ENCODE assay signal across 14 cellular contexts in genomic region chr6:156840136-156840535, GRCh38.
A peak's percentile ranks its signal among the peaks of the same experiment; 100 is the strongest.
DNase-seq lines count a peak whose midpoint lies in the region; ATAC-seq and TF ChIP-seq lines count a peak whose summit lies in the region.
"Had no signal": no experiment of that assay in that cellular context is flagged by ENCODE, and none has a peak within 500 bp of the region (broad histone marks: within the 10 kb centered on the region; RNA-seq: fewer than 3 reads in every experiment).

No MANE protein-coding gene starts in this region.

- H3K27ac ChIP-seq in mesenchymal stem cell (ENCODE audit: low read length, poor library complexity, severe bottlenecking) (peak overlapping the region; percentile 76), tibial artery (peak overlapping the region; percentile 42 to 47)
- H3K27ac ChIP-seq: A549, suprapubic skin had no signal

- no peak overlapping the region for H2BK5ac ChIP-seq in mesenchymal stem cell (ENCODE audit: low read depth, low read length, poor library complexity, severe bottlenecking)

- no peaks in the 10 kb centered on the region for H3K27me3 ChIP-seq in mesenchymal stem cell (ENCODE audit: control insufficient read depth in 1 of 2, insufficient read depth in 1 of 2, low read length in 2 of 2)
- no peaks in the 10 kb centered on the region for H3K27me3 ChIP-seq in tibial artery
- H3K27me3 ChIP-seq: dorsolateral prefrontal cortex, suprapubic skin had no signal

- no peak overlapping the region for H3K4me3 Mint-ChIP-seq in activated T-cell treated with anti-CD3 and anti-CD28 coated beads, Interleukin-2, amount 50 U/mL, for 72 hours
- H3K4me3 Mint-ChIP-seq in central memory CD8-positive, alpha-beta T cell = no peak overlapping the region

- peak overlapping the region in 1 of 2 experiments; percentile 58 for H3K4me3 ChIP-seq in mesenchymal stem cell (ENCODE audit: insufficient read depth in 1 of 2, low read depth in 1 of 2, low read length in 2 of 2)
- peak overlapping the region in 1 of 2 donors; percentile 2 for H3K4me3 ChIP-seq in tibial artery
- H3K4me3 ChIP-seq: A549, suprapubic skin had no signal

- H3K79me1 ChIP-seq in mesenchymal stem cell (replicated peaks; ENCODE audit: low read length, poor library complexity, severe bottlenecking) = peaks cover 17% of the 10 kb centered on the region

- H3K9me3 Mint-ChIP-seq in activated T-cell treated with anti-CD3 and anti-CD28 coated beads, Interleukin-2, amount 50 U/mL, for 72 hours = no peaks in the 10 kb centered on the region
- no peaks in the 10 kb centered on the region for H3K9me3 Mint-ChIP-seq in central memory CD8-positive, alpha-beta T cell

- H3K9me3 ChIP-seq in mesenchymal stem cell (ENCODE audit: control insufficient read depth, low read length) = no peaks in the 10 kb centered on the region
- no peaks in the 10 kb centered on the region for H3K9me3 ChIP-seq in tibial artery
- H3K9me3 ChIP-seq: A549, suprapubic skin had no signal

- intact Hi-C loops in tibial artery (cut with DNase I; ENCODE audit: low total_unique reads) = no loop called here

- H4K91ac ChIP-seq in mesenchymal stem cell (ENCODE audit: low read length) = no peak overlapping the region

- no peak for DNase-seq in activated T-cell treated with anti-CD3 and anti-CD28 coated beads, Interleukin-2, amount 50 U/mL, for 72 hours
- DNase-seq in activated T-cell treated with anti-CD3 and anti-CD28 coated beads, Interleukin-2, amount 50 U/mL, for 1 hour = no peak
- DNase-seq in central memory CD8-positive, alpha-beta T cell (ENCODE audit: low spot score in 2 of 2) = no peak
- no peak for DNase-seq in mesenchymal stem cell
- no peak for DNase-seq in tibial artery
- DNase-seq in NCI-H526 treated with DMSO at 0.1 percent for 48 hours (lab: John Stamatoyannopoulos, UW) = no peak
- DNase-seq in activated CD8-positive, alpha-beta memory T cell treated with anti-CD3 and anti-CD28 coated beads for 24 hours = no peak
- DNase-seq in T-helper 1 cell = no peak
- DNase-seq: activated effector memory CD4-positive, alpha-beta T cell treated with Interleukin-2 at 50 U/mL for 16 hours; dorsolateral prefrontal cortex; NCI-H1436 treated with DMSO at 0.1 percent for 48 hours; NCI-H69 had no signal

- H2BK15ac ChIP-seq in mesenchymal stem cell (ENCODE audit: low read depth, poor library complexity, severe bottlenecking) = no peak overlapping the region

- no peak overlapping the region for H3K14ac ChIP-seq in mesenchymal stem cell (ENCODE audit: low read length in 2 of 2)

- no peak for ATAC-seq in activated T-cell treated with anti-CD3 and anti-CD28 coated beads, Interleukin-2, amount 50 U/mL, for 72 hours (replicated peaks in 1 of 2)
- ATAC-seq in central memory CD8-positive, alpha-beta T cell (replicated peaks; ENCODE audit: extremely low read depth, poor library complexity, severe bottlenecking) = no peak
- ATAC-seq: A549 had no signal

- H3K27me3 Mint-ChIP-seq in activated T-cell treated with anti-CD3 and anti-CD28 coated beads, Interleukin-2, amount 50 U/mL, for 72 hours (ENCODE audit: low read depth) = no peaks in the 10 kb centered on the region
- H3K27me3 Mint-ChIP-seq in central memory CD8-positive, alpha-beta T cell = no peaks in the 10 kb centered on the region

- peak overlapping the region; percentile 40 for H2AK5ac ChIP-seq in mesenchymal stem cell (ENCODE audit: low read length, severe bottlenecking)

- H3K4me1 ChIP-seq in mesenchymal stem cell (ENCODE audit: control insufficient read depth, insufficient read depth, low read depth, low read length) (peaks cover 13% of the 10 kb centered on the region), tibial artery (peaks cover 0 to 70% (median 49%) of the 10 kb centered on the region in 4 donors)

- H2BK120ac ChIP-seq in mesenchymal stem cell (ENCODE audit: low read depth, low read length) = no peak overlapping the region

- no peak overlapping the region for H2AFZ ChIP-seq in mesenchymal stem cell (ENCODE audit: low read depth, low read length)

- no peak overlapping the region for H2BK12ac ChIP-seq in mesenchymal stem cell (ENCODE audit: low read length in 2 of 2)

- TF ChIP-seq CTCF in tibial artery (IDR thresholded peaks at IDR 0.05) = no peak

- H3K9ac ChIP-seq in mesenchymal stem cell (ENCODE audit: low read length) = peak overlapping the region; percentile 82

- 81% methylated on average over 8 of the region's 8 CpGs for WGBS in mesenchymal stem cell

- H3K4me1 Mint-ChIP-seq in activated T-cell treated with anti-CD3 and anti-CD28 coated beads, Interleukin-2, amount 50 U/mL, for 72 hours (ENCODE audit: low read depth) = peaks cover 48% of the 10 kb centered on the region
- peaks cover 69% of the 10 kb centered on the region for H3K4me1 Mint-ChIP-seq in central memory CD8-positive, alpha-beta T cell

- H3K36me3 Mint-ChIP-seq in activated T-cell treated with anti-CD3 and anti-CD28 coated beads, Interleukin-2, amount 50 U/mL, for 72 hours (ENCODE audit: insufficient read depth in 2 of 2) = peaks cover 2 to 3% of the 10 kb centered on the region in 2 donors
- H3K36me3 Mint-ChIP-seq in central memory CD8-positive, alpha-beta T cell (ENCODE audit: insufficient read depth) = peaks cover 9% of the 10 kb centered on the region

- no peak overlapping the region for H3K18ac ChIP-seq in mesenchymal stem cell (ENCODE audit: low read depth in 1 of 2, low read length in 2 of 2)

- H3K23ac ChIP-seq in mesenchymal stem cell (ENCODE audit: low read length in 2 of 2) = no peak overlapping the region

- H3K4me2 ChIP-seq in mesenchymal stem cell (ENCODE audit: low read length, poor library complexity, severe bottlenecking) = peak overlapping the region; percentile 26
- H3K4me2 ChIP-seq: A549 had no signal

- H3K4ac ChIP-seq in mesenchymal stem cell (ENCODE audit: low read depth in 1 of 2, low read length in 2 of 2) = no peak overlapping the region

- no peak overlapping the region for H4K8ac ChIP-seq in mesenchymal stem cell (ENCODE audit: low read length)

- peak overlapping the region; percentile 32 for H3K27ac Mint-ChIP-seq in activated T-cell treated with anti-CD3 and anti-CD28 coated beads, Interleukin-2, amount 50 U/mL, for 72 hours
- H3K27ac Mint-ChIP-seq in central memory CD8-positive, alpha-beta T cell (ENCODE audit: low read depth) = peak overlapping the region; percentile 16

- peaks cover 6 to 15% of the 10 kb centered on the region in 2 experiments for H3K36me3 ChIP-seq in mesenchymal stem cell (ENCODE audit: control insufficient read depth in 1 of 2, insufficient read depth in 2 of 2, low read depth in 1 of 2, low read length in 2 of 2)
- H3K36me3 ChIP-seq in tibial artery = no peaks in the 10 kb centered on the region
- H3K36me3 ChIP-seq: suprapubic skin had no signal
